ENCODE assay signal across 9 cellular contexts in genomic region chr1:9101510-9102146, GRCh38. TPM values are rescaled to one million over a fixed set of nuclear protein-coding genes. Genes with fewer than 3 reads are reported as not detected.
DNase-seq lines count a peak whose midpoint lies in the region; ATAC-seq and TF ChIP-seq lines count a peak whose summit lies in the region.
"Had no signal": no experiment of that assay in that cellular context is flagged by ENCODE, and none has a peak within 500 bp of the region (broad histone marks: within the 10 kb centered on the region; RNA-seq: fewer than 3 reads in every experiment).

No MANE protein-coding gene starts in this region.

- no peak overlapping the region for H3K4me3 ChIP-seq in LNCaP clone FGC (ENCODE audit: low read depth, low read length)
- no peak overlapping the region for H3K4me3 ChIP-seq in fibroblast of lung (replicated peaks in 1 of 4; ENCODE audit: control extremely low read depth in 1 of 4, insufficient read depth in 1 of 4, low read depth in 3 of 4, low read length in 4 of 4)

- no peak overlapping the region for H3K4me2 ChIP-seq in fibroblast of lung (ENCODE audit: extremely low read depth, insufficient read depth, low read length)

- no peaks in the 10 kb centered on the region for H3K27me3 Mint-ChIP-seq in neural crest cell (ENCODE audit: low read depth)
- H3K27me3 Mint-ChIP-seq: central memory CD8-positive, alpha-beta T cell had no signal

- H3K9ac ChIP-seq in fibroblast of lung (ENCODE audit: insufficient read depth, low read length): no peak overlapping the region

- no peak for DNase-seq in activated naive CD4-positive, alpha-beta T cell treated with anti-CD3 and anti-CD28 coated beads, Interleukin-2, amount 50 U/mL, for 72 hours (ENCODE audit: low spot score in 2 of 2)
- no peak for DNase-seq in activated naive CD4-positive, alpha-beta T cell (lab: John Stamatoyannopoulos, UW)
- DNase-seq in LNCaP clone FGC (ENCODE audit: low read depth) (peak; percentile 23), SKM-1 (lab: John Stamatoyannopoulos, UW; ENCODE audit: unreplicated experiment) (peak; percentile 74), fibroblast of lung (ENCODE audit: low read depth in 2 of 2) (peak; percentile 57 to 70), neural crest cell (ENCODE audit: low read depth, low spot score) (peak; percentile 28), KG1 (lab: John Stamatoyannopoulos, UW) (no peak)

- peaks cover 2% of the 10 kb centered on the region for H3K36me3 ChIP-seq in fibroblast of lung (ENCODE audit: control insufficient read depth, insufficient read depth, low read length)

- H2AFZ ChIP-seq in fibroblast of lung (ENCODE audit: low read length): no peak overlapping the region

- H4K20me1 ChIP-seq in fibroblast of lung (ENCODE audit: control insufficient read depth, extremely low read depth, insufficient read depth, low read length): no peaks in the 10 kb centered on the region

- peak; percentile 61 to 63 for ATAC-seq in activated naive CD4-positive, alpha-beta T cell treated with anti-CD3 and anti-CD28 coated beads, Interleukin-2, amount 50 U/mL, for 72 hours
- ATAC-seq in HG03378 (IDR thresholded peaks at IDR 0.05; ENCODE audit: unreplicated experiment): no peak

- H3K36me3 Mint-ChIP-seq in activated naive CD4-positive, alpha-beta T cell treated with anti-CD3 and anti-CD28 coated beads, Interleukin-2, amount 50 U/mL, for 72 hours: no peaks in the 10 kb centered on the region
- peaks cover 2% of the 10 kb centered on the region for H3K36me3 Mint-ChIP-seq in neural crest cell (ENCODE audit: low read depth)

- peaks cover 4% of the 10 kb centered on the region for H3K4me1 ChIP-seq in fibroblast of lung (ENCODE audit: control insufficient read depth, extremely low read depth, insufficient read depth, low read length)

- no peaks in the 10 kb centered on the region for H3K79me2 ChIP-seq in fibroblast of lung (ENCODE audit: control insufficient read depth, insufficient read depth, low read length)

- no peak overlapping the region for H3K4me3 Mint-ChIP-seq in neural crest cell
- H3K4me3 Mint-ChIP-seq: central memory CD8-positive, alpha-beta T cell had no signal

- no peaks in the 10 kb centered on the region for H3K9me3 ChIP-seq in fibroblast of lung (ENCODE audit: control insufficient read depth, insufficient read depth, low read depth, low read length)

- no peak overlapping the region for H3K27ac ChIP-seq in fibroblast of lung (ENCODE audit: insufficient read depth, low read length)

- no peaks in the 10 kb centered on the region for H3K9me3 Mint-ChIP-seq in activated naive CD4-positive, alpha-beta T cell treated with anti-CD3 and anti-CD28 coated beads, Interleukin-2, amount 50 U/mL, for 72 hours
- H3K9me3 Mint-ChIP-seq in neural crest cell: peaks cover 5% of the 10 kb centered on the region
- H3K9me3 Mint-ChIP-seq: central memory CD8-positive, alpha-beta T cell had no signal

- TF ChIP-seq CTCF in LNCaP clone FGC (IDR thresholded peaks at IDR 0.05; ENCODE audit: control insufficient read depth, extremely low read depth, insufficient read depth) (peak; percentile 78), fibroblast of lung (conservative IDR thresholded peaks at IDR 0.05 in 1 of 2, IDR thresholded peaks at IDR 0.05 in 1 of 2; ENCODE audit: low read depth in 1 of 2, low read length in 2 of 2) (peak; percentile 82 to 85), neural crest cell (conservative IDR thresholded peaks at IDR 0.05) (peak; percentile 70)

- H3K4me1 Mint-ChIP-seq in neural crest cell: no peaks in the 10 kb centered on the region
- H3K4me1 Mint-ChIP-seq: central memory CD8-positive, alpha-beta T cell had no signal

- H3K27me3 ChIP-seq in fibroblast of lung (ENCODE audit: control insufficient read depth, insufficient read depth, low read length): no peaks in the 10 kb centered on the region

- no peak overlapping the region for H3K27ac Mint-ChIP-seq in activated naive CD4-positive, alpha-beta T cell treated with anti-CD3 and anti-CD28 coated beads, Interleukin-2, amount 50 U/mL, for 72 hours
- no peak overlapping the region for H3K27ac Mint-ChIP-seq in neural crest cell (ENCODE audit: unreplicated experiment)

RNA-seq across cellular contexts. Expression of gene GPR157, which starts 27.3 kb away (rescaled TPM):
- total RNA-seq in activated naive CD4-positive, alpha-beta T cell treated with anti-CD3 and anti-CD28 coated beads, Interleukin-2, amount 50 U/mL, for 72 hours: 1 to 10 TPM; 4.5 to 9.1 TPM
- total RNA-seq in fibroblast of lung (3.1 and 3.6 TPM in 2 replicates), neural crest cell (1.3 and 1.9 TPM in 2 replicates)
- polyA plus RNA-seq in fibroblast of lung: 0.82 and 1.2 TPM in 2 replicates
- polyA plus RNA-seq in fibroblast of lung (2012): 2.3 and 2.9 TPM in 2 replicates
- 3.4 and 4.6 TPM in 2 replicates for polyA minus RNA-seq in fibroblast of lung (ENCODE audit: low replicate concordance)

RNA-seq across cellular contexts. Expression of gene SLC2A5, which starts 32.2 kb away (rescaled TPM):
- not detected for total RNA-seq in activated naive CD4-positive, alpha-beta T cell treated with anti-CD3 and anti-CD28 coated beads, Interleukin-2, amount 50 U/mL, for 72 hours
- total RNA-seq in fibroblast of lung (0.77 and 0.83 TPM in 2 replicates), neural crest cell (not detected in 2 replicates)
- 0.33 and 5.8 TPM in 2 replicates for polyA plus RNA-seq in fibroblast of lung
- polyA plus RNA-seq in fibroblast of lung (2012): 0.25 and 4.9 TPM in 2 replicates
- polyA minus RNA-seq in fibroblast of lung (ENCODE audit: low replicate concordance): 1.4 TPM in 1 of 2 replicates, not detected in the other

Comparison
In these comparisons a context has a peak if more than half of its experiments do, and no peak if none do; other contexts are left out.
1. DNase-seq: peak in LNCaP clone FGC (single experiment), SKM-1 (single experiment), fibroblast of lung (2 of 2) and neural crest cell (single experiment); none in activated naive CD4-positive, alpha-beta T cell treated with anti-CD3 and anti-CD28 coated beads, Interleukin-2, amount 50 U/mL, for 72 hours (0 of 2), activated naive CD4-positive, alpha-beta T cell (0 of 4) and KG1 (single experiment).
2. Peak in every context shown above with its lines, with median percentiles within 50 percentile points of each other: CTCF ChIP-seq.